8 cellular contexts compared by ENCODE assay signal in genomic region chr17:31558748-31559646, GRCh38.
DNase-seq lines count a peak whose midpoint lies in the region; FAIRE-seq and TF ChIP-seq lines count a peak whose summit lies in the region.

No MANE protein-coding gene starts in this region.

- no peak for FAIRE-seq in GM18507 (lab: Jason Lieb, UNC)

- intact Hi-C loops in A673 (cut with micrococcal nuclease; ENCODE audit: unreplicated experiment) = no loop called here

- BruUV-seq in A673 (replicated peaks; lab: Mats Ljungman, UMichigan) = no TSS peak

- no peaks in the 10 kb centered on the region for H3K4me1 ChIP-seq in A673 (ENCODE audit: insufficient read depth, low read length, poor library complexity, severe bottlenecking)
- peaks cover 30% of the 10 kb centered on the region for H3K4me1 ChIP-seq in SJSA1 (replicated peaks)
- H3K4me1 ChIP-seq in neutrophil (ENCODE audit: control insufficient read depth in 1 of 2, insufficient read depth in 1 of 2, low read depth in 1 of 2, low read length in 1 of 2) = peaks cover 40 to 46% of the 10 kb centered on the region in 2 experiments

- CTCF ChIA-PET in A673 (lab: Charles Lee) = no interaction called here

- peak overlapping the region; percentile 30 for H3K27ac Mint-ChIP-seq in activated naive CD4-positive, alpha-beta T cell treated with anti-CD3 and anti-CD28 coated beads, Interleukin-2, amount 50 U/mL, for 24 hours

- H3K27me3 Mint-ChIP-seq in activated naive CD4-positive, alpha-beta T cell treated with anti-CD3 and anti-CD28 coated beads, Interleukin-2, amount 50 U/mL, for 24 hours = no peaks in the 10 kb centered on the region

- TF ChIP-seq CTCF in A673 (conservative IDR thresholded peaks at IDR 0.05; ENCODE audit: low read depth, low read length) = peak; percentile 45; the same call in 1 of the 2 replicates
- peak; percentile 83 for TF ChIP-seq CTCF in neutrophil (IDR thresholded peaks at IDR 0.05)

- H3K36me3 Mint-ChIP-seq in activated naive CD4-positive, alpha-beta T cell treated with anti-CD3 and anti-CD28 coated beads, Interleukin-2, amount 50 U/mL, for 24 hours = no peaks in the 10 kb centered on the region

- H3K9me3 ChIP-seq in A673 (ENCODE audit: low read depth, low read length, poor library complexity, severe bottlenecking) (no peaks in the 10 kb centered on the region), SJSA1 (replicated peaks) (peaks cover 13% of the 10 kb centered on the region), neutrophil (no peaks in the 10 kb centered on the region)

- no peak overlapping the region for H3K27ac ChIP-seq in A673 (ENCODE audit: low read depth, low read length, poor library complexity, severe bottlenecking)
- H3K27ac ChIP-seq in SJSA1 = peak overlapping the region; percentile 91
- H3K27ac ChIP-seq in neutrophil = peak overlapping the region; percentile 82
- peak overlapping the region; percentile 30 for H3K27ac ChIP-seq in temporal lobe (ENCODE audit: low read depth, low read length)

- H3K27me3 ChIP-seq in A673 (replicated peaks; ENCODE audit: insufficient read depth, low read depth, low read length, poor library complexity) (no peaks in the 10 kb centered on the region), SJSA1 (replicated peaks) (no peaks in the 10 kb centered on the region), neutrophil (no peaks in the 10 kb centered on the region)

- no peaks in the 10 kb centered on the region for H3K9me3 Mint-ChIP-seq in activated naive CD4-positive, alpha-beta T cell treated with anti-CD3 and anti-CD28 coated beads, Interleukin-2, amount 50 U/mL, for 24 hours

- POLR2A ChIA-PET in A673 (lab: Charles Lee; ENCODE audit: low non-redundant PET) = no interaction called here

- H3K4me3 Mint-ChIP-seq in activated naive CD4-positive, alpha-beta T cell treated with anti-CD3 and anti-CD28 coated beads, Interleukin-2, amount 50 U/mL, for 24 hours = peak overlapping the region; percentile 76

- H3K4me3 ChIP-seq in A673 (ENCODE audit: low read depth, low read length, poor library complexity, severe bottlenecking) (peak overlapping the region; percentile 43), SJSA1 (peak overlapping the region; percentile 66), neutrophil (ENCODE audit: low read depth in 1 of 2, low read length in 1 of 2) (peak overlapping the region; percentile 72 to 81)
- peak overlapping the region; percentile 50 for H3K4me3 ChIP-seq in Jurkat, Clone E6-1 (ENCODE audit: low read length)

- DNase-seq in A673 (ENCODE audit: low spot score) (peak; percentile 44), GM18507 (ENCODE audit: extremely low spot score, insufficient read length, low read depth) (peak; percentile 59), SJSA1 (ENCODE audit: low read depth in 1 of 2, low spot score in 2 of 2) (peak; percentile 86 to 92), globus pallidus (ENCODE audit: low spot score) (peak; percentile 78)
- DNase-seq in Jurkat, Clone E6-1 (ENCODE audit: low read depth, low spot score) = no peak

- peaks cover 18% of the 10 kb centered on the region for H3K4me1 Mint-ChIP-seq in activated naive CD4-positive, alpha-beta T cell treated with anti-CD3 and anti-CD28 coated beads, Interleukin-2, amount 50 U/mL, for 24 hours

- no peaks in the 10 kb centered on the region for H3K36me3 ChIP-seq in A673 (ENCODE audit: insufficient read depth, low read length, poor library complexity, severe bottlenecking)
- H3K36me3 ChIP-seq in SJSA1 = peaks cover 6% of the 10 kb centered on the region; the same call in 1 of the 2 replicates
- no peaks in the 10 kb centered on the region for H3K36me3 ChIP-seq in neutrophil
